ENCODE assay signal across 14 cellular contexts in genomic region chr17:72474243-72474642, GRCh38.
DNase-seq lines count a peak whose midpoint lies in the region; ATAC-seq, FAIRE-seq and TF ChIP-seq lines count a peak whose summit lies in the region.
"Had no signal": no experiment of that assay in that cellular context is flagged by ENCODE, and none has a peak within 500 bp of the region (broad histone marks: within the 10 kb centered on the region; RNA-seq: fewer than 3 reads in every experiment).

No MANE protein-coding gene starts in this region.

- CTCF ChIA-PET in activated CD4-positive, alpha-beta memory T cell treated with anti-CD3 and anti-CD28 coated beads for 36 hours (lab: Charles Lee): no interaction called here

- no peak overlapping the region for H3K27ac ChIP-seq in BLaER1 treated with 17β-estradiol and CSF1 and Interleukin-3, amounts not matched to agents 10 nM and 100 nM
- no peak overlapping the region for H3K27ac ChIP-seq in Karpas-422 (ENCODE audit: low read length)
- peak overlapping the region in 3 of 4 donors; percentile 82 to 93 (median 89) for H3K27ac ChIP-seq in body of pancreas
- H3K27ac ChIP-seq: GM23248, KMS-11 had no signal

- no peak overlapping the region for H3K4me3 Mint-ChIP-seq in chondrocyte (ENCODE audit: unreplicated experiment)
- no peak overlapping the region for H3K4me3 Mint-ChIP-seq in activated CD4-positive, alpha-beta memory T cell treated with anti-CD3 and anti-CD28 coated beads for 36 hours
- H3K4me3 Mint-ChIP-seq: CD8-positive, alpha-beta T cell; H9 had no signal

- H3K27ac Mint-ChIP-seq in chondrocyte (ENCODE audit: unreplicated experiment): no peak overlapping the region
- H3K27ac Mint-ChIP-seq in activated CD4-positive, alpha-beta memory T cell treated with anti-CD3 and anti-CD28 coated beads for 36 hours: no peak overlapping the region
- H3K27ac Mint-ChIP-seq: CD8-positive, alpha-beta T cell had no signal

- 98% methylated on average over 2 of the region's 2 CpGs for WGBS in body of pancreas, 2 donors

- POLR2A ChIA-PET in activated CD4-positive, alpha-beta memory T cell treated with anti-CD3 and anti-CD28 coated beads for 36 hours (lab: Charles Lee): no interaction called here

- H3K9ac ChIP-seq in BLaER1 treated with 17β-estradiol and CSF1 and Interleukin-3, amounts not matched to agents 10 nM and 100 nM: no peak overlapping the region
- no peak overlapping the region for H3K9ac ChIP-seq in Karpas-422 (ENCODE audit: low read length)
- H3K9ac ChIP-seq: GM23248, KMS-11 had no signal

- no peak overlapping the region for H2AFZ ChIP-seq in Karpas-422 (ENCODE audit: low read length)
- H2AFZ ChIP-seq: GM23248 had no signal

- H3K27me3 ChIP-seq in BLaER1 treated with 17β-estradiol and CSF1 and Interleukin-3, amounts not matched to agents 10 nM and 100 nM: peaks cover 0 to 5% (median 0%) of the 10 kb centered on the region in 11 experiments; a peak in 4 of 22 replicates
- H3K27me3 ChIP-seq in Karpas-422 (ENCODE audit: low read length) (no peaks in the 10 kb centered on the region), body of pancreas (no peaks in the 10 kb centered on the region)

- no peak for ATAC-seq in body of pancreas
- ATAC-seq: CD8-positive, alpha-beta T cell had no signal

- H3K9me3 Mint-ChIP-seq in chondrocyte (ENCODE audit: low read depth): no peaks in the 10 kb centered on the region
- peaks cover 7% of the 10 kb centered on the region for H3K9me3 Mint-ChIP-seq in activated CD4-positive, alpha-beta memory T cell treated with anti-CD3 and anti-CD28 coated beads for 36 hours

- no peaks in the 10 kb centered on the region for H3K79me2 ChIP-seq in Karpas-422 (ENCODE audit: low read length)

- H4K20me1 ChIP-seq in BLaER1 treated with 17β-estradiol and CSF1 and Interleukin-3, amounts not matched to agents 10 nM and 100 nM: no peaks in the 10 kb centered on the region
- no peaks in the 10 kb centered on the region for H4K20me1 ChIP-seq in Karpas-422 (ENCODE audit: insufficient read depth, low read depth, low read length)

- no peaks in the 10 kb centered on the region for H3K36me3 ChIP-seq in BLaER1 treated with 17β-estradiol and CSF1 and Interleukin-3, amounts not matched to agents 10 nM and 100 nM
- H3K36me3 ChIP-seq in Karpas-422 (ENCODE audit: insufficient read depth, low read length) (no peaks in the 10 kb centered on the region), body of pancreas (replicated peaks in 1 of 2; ENCODE audit: insufficient read depth in 1 of 2, low read depth in 2 of 2) (no peaks in the 10 kb centered on the region)

- peaks cover 0 to 11% (median 0%) of the 10 kb centered on the region in 11 experiments; a peak in 5 of 22 replicates for H3K9me3 ChIP-seq in BLaER1 treated with 17β-estradiol and CSF1 and Interleukin-3, amounts not matched to agents 10 nM and 100 nM (replicated peaks in 1 of 11)
- no peaks in the 10 kb centered on the region for H3K9me3 ChIP-seq in Karpas-422 (ENCODE audit: low read length)
- no peaks in the 10 kb centered on the region for H3K9me3 ChIP-seq in body of pancreas

- intact Hi-C loops in body of pancreas (cut with DNase I): no loop called here
- intact Hi-C loops in activated CD4-positive, alpha-beta memory T cell treated with anti-CD3 and anti-CD28 coated beads for 36 hours (cut with micrococcal nuclease): no loop called here

- no peak for FAIRE-seq in GM19239 (lab: Jason Lieb, UNC)
- FAIRE-seq: GM12891 had no signal

- peak overlapping the region in 8 of 11 experiments; percentile 42 to 69 (median 59); a peak in 14 of 22 replicates for H3K4me2 ChIP-seq in BLaER1 treated with 17β-estradiol and CSF1 and Interleukin-3, amounts not matched to agents 10 nM and 100 nM
- peak overlapping the region; percentile 36 for H3K4me2 ChIP-seq in Karpas-422 (ENCODE audit: low read depth, low read length, poor library complexity, severe bottlenecking)
- H3K4me2 ChIP-seq: KMS-11 had no signal

- TF ChIP-seq CTCF in body of pancreas (IDR thresholded peaks at IDR 0.05) (no peak), chondrocyte (IDR thresholded peaks at IDR 0.05) (no peak)

- no peak overlapping the region for H3K4me3 ChIP-seq in BLaER1 treated with 17β-estradiol and CSF1 and Interleukin-3, amounts not matched to agents 10 nM and 100 nM
- H3K4me3 ChIP-seq in Karpas-422 (ENCODE audit: low read length): no peak overlapping the region
- H3K4me3 ChIP-seq in body of pancreas: no peak overlapping the region
- H3K4me3 ChIP-seq: GM23248 had no signal

- no peaks in the 10 kb centered on the region for H3K9me2 ChIP-seq in Karpas-422 (replicated peaks; ENCODE audit: insufficient read depth, low read length)

- peaks cover 0 to 68% (median 60%) of the 10 kb centered on the region in 10 experiments; a peak in 16 of 20 replicates for H3K4me1 ChIP-seq in BLaER1 treated with 17β-estradiol and CSF1 and Interleukin-3, amounts not matched to agents 10 nM and 100 nM
- H3K4me1 ChIP-seq in Karpas-422 (ENCODE audit: low read length) (peaks cover 42% of the 10 kb centered on the region), body of pancreas (peaks cover 51% of the 10 kb centered on the region)

- no peaks in the 10 kb centered on the region for H3K4me1 Mint-ChIP-seq in chondrocyte (ENCODE audit: low read depth)
- H3K4me1 Mint-ChIP-seq in activated CD4-positive, alpha-beta memory T cell treated with anti-CD3 and anti-CD28 coated beads for 36 hours (ENCODE audit: low read depth): no peaks in the 10 kb centered on the region

- DNase-seq in Karpas-422 (no peak), body of pancreas (no peak), chondrocyte (ENCODE audit: low spot score) (no peak), GM19239 (ENCODE audit: insufficient read length, low spot score) (no peak), NCI-H1694 (lab: John Stamatoyannopoulos, UW) (no peak)
- no peak for DNase-seq in activated CD4-positive, alpha-beta memory T cell treated with anti-CD3 and anti-CD28 coated beads for 36 hours
- DNase-seq: AML-193; CD8-positive, alpha-beta T cell; DMS 273 treated with DMSO at 0.1 percent for 48 hours; GM23248; H9 had no signal

- H3K27me3 Mint-ChIP-seq in chondrocyte (ENCODE audit: low read depth): no peaks in the 10 kb centered on the region
- peaks cover 8% of the 10 kb centered on the region for H3K27me3 Mint-ChIP-seq in activated CD4-positive, alpha-beta memory T cell treated with anti-CD3 and anti-CD28 coated beads for 36 hours

- TF ChIP-seq POLR2A in body of pancreas (IDR thresholded peaks at IDR 0.05): no peak

- H3K36me3 Mint-ChIP-seq in chondrocyte (ENCODE audit: low read depth): no peaks in the 10 kb centered on the region
- H3K36me3 Mint-ChIP-seq in activated CD4-positive, alpha-beta memory T cell treated with anti-CD3 and anti-CD28 coated beads for 36 hours: peaks cover 2% of the 10 kb centered on the region
- H3K36me3 Mint-ChIP-seq: CD8-positive, alpha-beta T cell had no signal

Comparison
In these comparisons a context has a peak if more than half of its experiments do, and no peak if none do; other contexts are left out.
1. H3K27ac ChIP-seq: peak in body of pancreas (3 of 4); none in BLaER1 treated with 17β-estradiol and CSF1 and Interleukin-3, amounts not matched to agents 10 nM and 100 nM (0 of 11) and Karpas-422 (single experiment).